Comparison of ENCODE assay signal across 9 cellular contexts in genomic region chr16:58249388-58249779, GRCh38. TPM values are rescaled to one million over a fixed set of nuclear protein-coding genes. Genes with fewer than 3 reads are reported as not detected.
DNase-seq lines count a peak whose midpoint lies in the region; ATAC-seq and TF ChIP-seq lines count a peak whose summit lies in the region.
"Had no signal": no experiment of that assay in that cellular context is flagged by ENCODE, and none has a peak within 500 bp of the region (broad histone marks: within the 10 kb centered on the region; RNA-seq: fewer than 3 reads in every experiment).

No MANE protein-coding gene starts in this region.

- peak overlapping the region; percentile 87; the same call in 1 of the 2 replicates for H2AFZ ChIP-seq in SK-N-SH (ENCODE audit: low read depth)

- H3K27me3 Mint-ChIP-seq in activated naive CD8-positive, alpha-beta T cell treated with anti-CD3 and anti-CD28 coated beads for 36 hours = no peaks in the 10 kb centered on the region
- H3K27me3 Mint-ChIP-seq in immature natural killer cell (ENCODE audit: low read depth in 3 of 3) = peaks cover 10 to 16% (median 15%) of the 10 kb centered on the region in 3 donors

- H4K20me1 ChIP-seq in SK-N-SH (ENCODE audit: insufficient read depth) = no peaks in the 10 kb centered on the region

- peak overlapping the region; percentile 88 for H3K4me3 Mint-ChIP-seq in activated naive CD8-positive, alpha-beta T cell treated with anti-CD3 and anti-CD28 coated beads for 36 hours
- H3K4me3 Mint-ChIP-seq in immature natural killer cell = peak overlapping the region; percentile 76 to 87 (median 85)

- CTCF ChIA-PET in SK-N-SH (lab: Yijun Ruan, JAX) = interaction anchor here (0.9 to 2.3 kb wide), 3 partner anchors 55 to 104 kb away, joined by 4 to 6 read pairs (median 4); no protein-coding TSS in a partner anchor

- TF ChIP-seq CTCF in SK-N-SH (IDR thresholded peaks at IDR 0.05) (no peak), suprapubic skin (IDR thresholded peaks at IDR 0.05) (no peak)

- no peak for ATAC-seq in SK-N-SH treated with all-trans-retinoic acid at 6 μM for 48 hours
- ATAC-seq in GM21381 (IDR thresholded peaks at IDR 0.05; ENCODE audit: unreplicated experiment) = no peak
- no peak for ATAC-seq in GM18909 (IDR thresholded peaks at IDR 0.05; ENCODE audit: poor library complexity, unreplicated experiment)

- TF ChIP-seq RAD21 in SK-N-SH (IDR thresholded peaks at IDR 0.05; ENCODE audit: low read length) = no peak

- TF ChIP-seq EP300 in SK-N-SH (IDR thresholded peaks at IDR 0.05; ENCODE audit: borderline replicate concordance in 1 of 2, low read depth in 1 of 2, low read length in 1 of 2) = no peak
- TF ChIP-seq EP300 in suprapubic skin (IDR thresholded peaks at IDR 0.05) = no peak

- H3K36me3 ChIP-seq in SK-N-SH (replicated peaks in 1 of 2; ENCODE audit: control insufficient read depth in 1 of 2, insufficient read depth in 2 of 2, low read length in 1 of 2) (no peaks in the 10 kb centered on the region), suprapubic skin (peaks cover 3% of the 10 kb centered on the region)

- peak overlapping the region; percentile 12; the same call in 1 of the 2 replicates for H3K9ac ChIP-seq in SK-N-SH

- peak overlapping the region; percentile 79 for H3K4me2 ChIP-seq in SK-N-SH

- H3K4me1 Mint-ChIP-seq in activated naive CD8-positive, alpha-beta T cell treated with anti-CD3 and anti-CD28 coated beads for 36 hours = peaks cover 10% of the 10 kb centered on the region
- peaks cover 10 to 19% of the 10 kb centered on the region in 2 donors for H3K4me1 Mint-ChIP-seq in immature natural killer cell

- H3K27me3 ChIP-seq in SK-N-SH (ENCODE audit: insufficient read depth) (peaks cover 6% of the 10 kb centered on the region; the same call in 1 of the 2 replicates), suprapubic skin (no peaks in the 10 kb centered on the region)

- H3K9me3 ChIP-seq in SK-N-SH (no peaks in the 10 kb centered on the region), suprapubic skin (no peaks in the 10 kb centered on the region)

- DNase-seq in SK-N-SH (no peak), immature natural killer cell (no peak), suprapubic skin (ENCODE audit: low spot score in 2 of 2) (no peak), HUDEP-2 (lab: John Stamatoyannopoulos, UW; ENCODE audit: unreplicated experiment in 76 of 76) (no peak)
- no peak for DNase-seq in activated naive CD8-positive, alpha-beta T cell treated with anti-CD3 and anti-CD28 coated beads for 36 hours
- DNase-seq: NCI-H2029 treated with DMSO at 0.1 percent for 48 hours had no signal

- no peak overlapping the region for H3K27ac Mint-ChIP-seq in activated naive CD8-positive, alpha-beta T cell treated with anti-CD3 and anti-CD28 coated beads for 36 hours
- H3K27ac Mint-ChIP-seq in immature natural killer cell = peak overlapping the region in 3 of 6 donors; percentile 22 to 76 (median 23)

- H3K36me3 Mint-ChIP-seq in activated naive CD8-positive, alpha-beta T cell treated with anti-CD3 and anti-CD28 coated beads for 36 hours = peaks cover 3% of the 10 kb centered on the region
- H3K36me3 Mint-ChIP-seq in immature natural killer cell = no peaks in the 10 kb centered on the region

- H3F3A ChIP-seq in SK-N-SH (replicated peaks; ENCODE audit: insufficient read depth) = no peaks in the 10 kb centered on the region

- H3K79me2 ChIP-seq in SK-N-SH (ENCODE audit: insufficient read depth) = no peaks in the 10 kb centered on the region

- H3K9me2 ChIP-seq in SK-N-SH = no peaks in the 10 kb centered on the region

- H3K9me3 Mint-ChIP-seq in activated naive CD8-positive, alpha-beta T cell treated with anti-CD3 and anti-CD28 coated beads for 36 hours = no peaks in the 10 kb centered on the region
- no peaks in the 10 kb centered on the region for H3K9me3 Mint-ChIP-seq in immature natural killer cell

- H3K4me3 ChIP-seq in SK-N-SH (ENCODE audit: low read depth in 2 of 2, low read length in 1 of 2) (peak overlapping the region; percentile 65 to 78), suprapubic skin (peak overlapping the region; percentile 68)

- POLR2A ChIA-PET in SK-N-SH (lab: Yijun Ruan, JAX) = no interaction called here

- H3K4me1 ChIP-seq in SK-N-SH (ENCODE audit: control insufficient read depth in 1 of 2, insufficient read depth in 2 of 2, low read depth in 1 of 2, low read length in 1 of 2) (peaks cover 0 to 6% of the 10 kb centered on the region in 2 experiments; a peak in 1 of 4 replicates), suprapubic skin (peaks cover 16% of the 10 kb centered on the region)

- H3K27ac ChIP-seq in SK-N-SH (ENCODE audit: low read depth in 2 of 2, low read length in 1 of 2) = no peak overlapping the region; a peak in 1 of 4 replicates
- no peak overlapping the region for H3K27ac ChIP-seq in suprapubic skin

- 14% methylated on average over 4 of the region's 4 CpGs for WGBS in SK-N-SH (ENCODE audit: low lambda C conversion rate)
- 7% methylated on average over 4 of the region's 4 CpGs for WGBS in suprapubic skin

- TF ChIP-seq POLR2A in suprapubic skin (IDR thresholded peaks at IDR 0.05) = no peak

TF ChIP-seq in SK-N-SH, 30 proteins besides CTCF, POLR2A, EP300 and RAD21 (continues in another document):
- TF ChIP-seq MXI1 (IDR thresholded peaks at IDR 0.05; ENCODE audit: low read depth, low read length) (no peak), IRF3 (IDR thresholded peaks at IDR 0.05; ENCODE audit: low read depth, low read length) (no peak), MAX (IDR thresholded peaks at IDR 0.05; ENCODE audit: low read depth) (no peak), JUND (IDR thresholded peaks at IDR 0.05) (no peak), TCF12 (IDR thresholded peaks at IDR 0.05) (no peak), RXRA (IDR thresholded peaks at IDR 0.05; ENCODE audit: borderline replicate concordance, low read depth) (no peak), USF1 (IDR thresholded peaks at IDR 0.05; ENCODE audit: borderline replicate concordance, low read depth) (no peak), RCOR1 (IDR thresholded peaks at IDR 0.05; ENCODE audit: low read length) (no peak)

TF ChIP-seq in SK-N-SH treated with all-trans-retinoic acid at 6 μM for 48 hours, 23 proteins besides CTCF, POLR2A, EP300 and RAD21:
- TF ChIP-seq ZNF565 (CRISPR knock-in tag; conservative IDR thresholded peaks at IDR 0.05; ENCODE audit: low read depth) (no peak), ZFP3 (CRISPR knock-in tag; IDR thresholded peaks at IDR 0.05) (no peak), CREB5 (CRISPR knock-in tag; IDR thresholded peaks at IDR 0.05; ENCODE audit: low read depth) (no peak), TSHZ2 (CRISPR knock-in tag; IDR thresholded peaks at IDR 0.05) (no peak)

RNA-seq across cellular contexts. Expression of gene PRSS54, which starts 45.4 kb away (rescaled TPM):
- polyA plus RNA-seq in SK-N-SH (2012; rRNA removed) (not detected in 2 replicates), immature natural killer cell (not detected)
- not detected in 2 replicates for polyA plus RNA-seq in SK-N-SH (2012; cell fraction: cytosol; rRNA removed)
- polyA plus RNA-seq in SK-N-SH (2012; cell fraction: nucleus; rRNA removed) = not detected in 2 replicates
- total RNA-seq in activated naive CD8-positive, alpha-beta T cell treated with anti-CD3 and anti-CD28 coated beads for 36 hours = not detected
- total RNA-seq in suprapubic skin = not detected

RNA-seq across cellular contexts. Expression of gene CSNK2A2, which starts 51.5 kb away (rescaled TPM):
- polyA plus RNA-seq in SK-N-SH (2012; rRNA removed) (25.8 and 27.0 TPM in 2 replicates), immature natural killer cell (10 to 100 TPM in 2 of 3 donors, 1 to 10 TPM in 1; 3.8 to 13.4 (median 11.2) TPM)
- polyA plus RNA-seq in SK-N-SH (2012; cell fraction: cytosol; rRNA removed) = 37.8 and 39.0 TPM in 2 replicates
- 23.2 and 30.5 TPM in 2 replicates for polyA plus RNA-seq in SK-N-SH (2012; cell fraction: nucleus; rRNA removed)
- 100 to 1,000 TPM; 113 to 114 TPM for total RNA-seq in activated naive CD8-positive, alpha-beta T cell treated with anti-CD3 and anti-CD28 coated beads for 36 hours
- 100 to 1,000 TPM in 1 of 4 donors, 10 to 100 TPM in 3; 53.3 to 112 (median 70.0) TPM for total RNA-seq in suprapubic skin
